Comparison of ENCODE assay signal across 2 cellular contexts in the genomic region with DNA sequence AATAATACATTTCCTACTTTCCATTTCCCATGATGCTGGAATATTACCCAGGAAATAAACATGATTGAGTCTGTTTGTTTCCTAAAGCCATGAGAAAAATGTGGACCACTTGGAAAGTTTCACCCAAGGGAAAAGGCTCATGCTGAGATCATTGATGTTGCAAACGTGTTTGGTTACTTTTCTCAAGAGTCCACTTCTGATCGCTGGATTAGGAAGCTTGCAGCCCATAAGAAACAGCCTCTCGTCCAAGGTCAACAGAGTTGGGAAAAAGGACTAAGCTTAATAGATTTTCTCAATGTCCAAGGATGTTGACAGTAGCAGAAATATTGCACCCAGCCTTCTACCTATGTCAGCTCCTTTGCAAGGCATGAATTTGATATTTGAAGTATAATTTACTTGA.
TF ChIP-seq lines count a peak whose summit lies in the region.

No MANE protein-coding gene starts in this region.

TF ChIP-seq in GM23338, 12 proteins besides CTCF, POLR2A, EP300 and RAD21 (continued from another document):
- TF ChIP-seq, protein P1, sequence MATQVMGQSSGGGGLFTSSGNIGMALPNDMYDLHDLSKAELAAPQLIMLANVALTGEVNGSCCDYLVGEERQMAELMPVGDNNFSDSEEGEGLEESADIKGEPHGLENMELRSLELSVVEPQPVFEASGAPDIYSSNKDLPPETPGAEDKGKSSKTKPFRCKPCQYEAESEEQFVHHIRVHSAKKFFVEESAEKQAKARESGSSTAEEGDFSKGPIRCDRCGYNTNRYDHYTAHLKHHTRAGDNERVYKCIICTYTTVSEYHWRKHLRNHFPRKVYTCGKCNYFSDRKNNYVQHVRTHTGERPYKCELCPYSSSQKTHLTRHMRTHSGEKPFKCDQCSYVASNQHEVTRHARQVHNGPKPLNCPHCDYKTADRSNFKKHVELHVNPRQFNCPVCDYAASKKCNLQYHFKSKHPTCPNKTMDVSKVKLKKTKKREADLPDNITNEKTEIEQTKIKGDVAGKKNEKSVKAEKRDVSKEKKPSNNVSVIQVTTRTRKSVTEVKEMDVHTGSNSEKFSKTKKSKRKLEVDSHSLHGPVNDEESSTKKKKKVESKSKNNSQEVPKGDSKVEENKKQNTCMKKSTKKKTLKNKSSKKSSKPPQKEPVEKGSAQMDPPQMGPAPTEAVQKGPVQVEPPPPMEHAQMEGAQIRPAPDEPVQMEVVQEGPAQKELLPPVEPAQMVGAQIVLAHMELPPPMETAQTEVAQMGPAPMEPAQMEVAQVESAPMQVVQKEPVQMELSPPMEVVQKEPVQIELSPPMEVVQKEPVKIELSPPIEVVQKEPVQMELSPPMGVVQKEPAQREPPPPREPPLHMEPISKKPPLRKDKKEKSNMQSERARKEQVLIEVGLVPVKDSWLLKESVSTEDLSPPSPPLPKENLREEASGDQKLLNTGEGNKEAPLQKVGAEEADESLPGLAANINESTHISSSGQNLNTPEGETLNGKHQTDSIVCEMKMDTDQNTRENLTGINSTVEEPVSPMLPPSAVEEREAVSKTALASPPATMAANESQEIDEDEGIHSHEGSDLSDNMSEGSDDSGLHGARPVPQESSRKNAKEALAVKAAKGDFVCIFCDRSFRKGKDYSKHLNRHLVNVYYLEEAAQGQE (IDR thresholded peaks at IDR 0.05; ENCODE audit: unreplicated experiment), result no peak
- TF ChIP-seq, protein P2, sequence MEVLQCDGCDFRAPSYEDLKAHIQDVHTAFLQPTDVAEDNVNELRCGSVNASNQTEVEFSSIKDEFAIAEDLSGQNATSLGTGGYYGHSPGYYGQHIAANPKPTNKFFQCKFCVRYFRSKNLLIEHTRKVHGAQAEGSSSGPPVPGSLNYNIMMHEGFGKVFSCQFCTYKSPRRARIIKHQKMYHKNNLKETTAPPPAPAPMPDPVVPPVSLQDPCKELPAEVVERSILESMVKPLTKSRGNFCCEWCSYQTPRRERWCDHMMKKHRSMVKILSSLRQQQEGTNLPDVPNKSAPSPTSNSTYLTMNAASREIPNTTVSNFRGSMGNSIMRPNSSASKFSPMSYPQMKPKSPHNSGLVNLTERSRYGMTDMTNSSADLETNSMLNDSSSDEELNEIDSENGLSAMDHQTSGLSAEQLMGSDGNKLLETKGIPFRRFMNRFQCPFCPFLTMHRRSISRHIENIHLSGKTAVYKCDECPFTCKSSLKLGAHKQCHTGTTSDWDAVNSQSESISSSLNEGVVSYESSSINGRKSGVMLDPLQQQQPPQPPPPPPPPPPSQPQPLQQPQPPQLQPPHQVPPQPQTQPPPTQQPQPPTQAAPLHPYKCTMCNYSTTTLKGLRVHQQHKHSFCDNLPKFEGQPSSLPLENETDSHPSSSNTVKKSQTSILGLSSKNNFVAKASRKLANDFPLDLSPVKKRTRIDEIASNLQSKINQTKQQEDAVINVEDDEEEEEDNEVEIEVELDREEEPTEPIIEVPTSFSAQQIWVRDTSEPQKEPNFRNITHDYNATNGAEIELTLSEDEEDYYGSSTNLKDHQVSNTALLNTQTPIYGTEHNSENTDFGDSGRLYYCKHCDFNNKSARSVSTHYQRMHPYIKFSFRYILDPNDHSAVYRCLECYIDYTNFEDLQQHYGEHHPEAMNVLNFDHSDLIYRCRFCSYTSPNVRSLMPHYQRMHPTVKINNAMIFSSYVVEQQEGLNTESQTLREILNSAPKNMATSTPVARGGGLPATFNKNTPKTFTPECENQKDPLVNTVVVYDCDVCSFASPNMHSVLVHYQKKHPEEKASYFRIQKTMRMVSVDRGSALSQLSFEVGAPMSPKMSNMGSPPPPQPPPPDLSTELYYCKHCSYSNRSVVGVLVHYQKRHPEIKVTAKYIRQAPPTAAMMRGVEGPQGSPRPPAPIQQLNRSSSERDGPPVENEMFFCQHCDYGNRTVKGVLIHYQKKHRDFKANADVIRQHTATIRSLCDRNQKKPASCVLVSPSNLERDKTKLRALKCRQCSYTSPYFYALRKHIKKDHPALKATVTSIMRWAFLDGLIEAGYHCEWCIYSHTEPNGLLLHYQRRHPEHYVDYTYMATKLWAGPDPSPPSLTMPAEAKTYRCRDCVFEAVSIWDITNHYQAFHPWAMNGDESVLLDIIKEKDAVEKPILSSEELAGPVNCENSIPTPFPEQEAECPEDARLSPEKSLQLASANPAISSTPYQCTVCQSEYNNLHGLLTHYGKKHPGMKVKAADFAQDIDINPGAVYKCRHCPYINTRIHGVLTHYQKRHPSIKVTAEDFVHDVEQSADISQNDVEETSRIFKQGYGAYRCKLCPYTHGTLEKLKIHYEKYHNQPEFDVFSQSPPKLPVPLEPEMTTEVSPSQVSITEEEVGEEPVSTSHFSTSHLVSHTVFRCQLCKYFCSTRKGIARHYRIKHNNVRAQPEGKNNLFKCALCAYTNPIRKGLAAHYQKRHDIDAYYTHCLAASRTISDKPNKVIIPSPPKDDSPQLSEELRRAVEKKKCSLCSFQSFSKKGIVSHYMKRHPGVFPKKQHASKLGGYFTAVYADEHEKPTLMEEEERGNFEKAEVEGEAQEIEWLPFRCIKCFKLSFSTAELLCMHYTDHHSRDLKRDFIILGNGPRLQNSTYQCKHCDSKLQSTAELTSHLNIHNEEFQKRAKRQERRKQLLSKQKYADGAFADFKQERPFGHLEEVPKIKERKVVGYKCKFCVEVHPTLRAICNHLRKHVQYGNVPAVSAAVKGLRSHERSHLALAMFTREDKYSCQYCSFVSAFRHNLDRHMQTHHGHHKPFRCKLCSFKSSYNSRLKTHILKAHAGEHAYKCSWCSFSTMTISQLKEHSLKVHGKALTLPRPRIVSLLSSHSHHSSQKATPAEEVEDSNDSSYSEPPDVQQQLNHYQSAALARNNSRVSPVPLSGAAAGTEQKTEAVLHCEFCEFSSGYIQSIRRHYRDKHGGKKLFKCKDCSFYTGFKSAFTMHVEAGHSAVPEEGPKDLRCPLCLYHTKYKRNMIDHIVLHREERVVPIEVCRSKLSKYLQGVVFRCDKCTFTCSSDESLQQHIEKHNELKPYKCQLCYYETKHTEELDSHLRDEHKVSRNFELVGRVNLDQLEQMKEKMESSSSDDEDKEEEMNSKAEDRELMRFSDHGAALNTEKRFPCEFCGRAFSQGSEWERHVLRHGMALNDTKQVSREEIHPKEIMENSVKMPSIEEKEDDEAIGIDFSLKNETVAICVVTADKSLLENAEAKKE (CRISPR knock-in tag; IDR thresholded peaks at IDR 0.05), result no peak
- no peak for TF ChIP-seq ZNF114 (CRISPR knock-in tag; IDR thresholded peaks at IDR 0.05)
- no peak for TF ChIP-seq ZNF331 (CRISPR knock-in tag; IDR thresholded peaks at IDR 0.05; ENCODE audit: low read depth)
- TF ChIP-seq STAT1 (IDR thresholded peaks at IDR 0.05; ENCODE audit: unreplicated experiment), result no peak
- TF ChIP-seq EZH2 (IDR thresholded peaks at IDR 0.05; ENCODE audit: low read depth, unreplicated experiment), result no peak

TF ChIP-seq in Ishikawa, 13 proteins besides CTCF, POLR2A, EP300 and RAD21 (continued from another document):
- TF ChIP-seq, protein P1 (IDR thresholded peaks at IDR 0.05; ENCODE audit: low read depth), result no peak
- no peak for TF ChIP-seq EGR1 (IDR thresholded peaks at IDR 0.05)
